ENCODE assay signal across 1 cellular context in genomic region chr17:6671431-6671830, GRCh38.
TF ChIP-seq lines count a peak whose summit lies in the region.

No MANE protein-coding gene starts in this region.

TF ChIP-seq in HCT116, 20 proteins besides CTCF, POLR2A, EP300 and RAD21 (continued from another document):
- no peak for TF ChIP-seq REST (IDR thresholded peaks at IDR 0.05; ENCODE audit: low read depth)
- TF ChIP-seq ZFX (IDR thresholded peaks at IDR 0.05): no peak
- TF ChIP-seq EGR1 (IDR thresholded peaks at IDR 0.05; ENCODE audit: low read depth): no peak
- TF ChIP-seq ZBTB33 (IDR thresholded peaks at IDR 0.05; ENCODE audit: extremely low read depth, insufficient replicate concordance, low read length): no peak
- TF ChIP-seq EZH2 (IDR thresholded peaks at IDR 0.05): no peak
- TF ChIP-seq ELF1 (IDR thresholded peaks at IDR 0.05; ENCODE audit: borderline replicate concordance, low read depth): no peak
- no peak for TF ChIP-seq SRF (IDR thresholded peaks at IDR 0.05; ENCODE audit: low read depth)
- TF ChIP-seq SIN3A (IDR thresholded peaks at IDR 0.05; ENCODE audit: low read depth): no peak
- TF ChIP-seq POLR2AphosphoS5 (IDR thresholded peaks at IDR 0.05; ENCODE audit: low read depth, low read length): no peak
- no peak for TF ChIP-seq MAX (IDR thresholded peaks at IDR 0.05)
- TF ChIP-seq YY1 (IDR thresholded peaks at IDR 0.05; ENCODE audit: extremely low read depth, insufficient replicate concordance, low read depth, low read length): no peak
- TF ChIP-seq CBX3 (IDR thresholded peaks at IDR 0.05; ENCODE audit: low read depth): no peak
- no peak for TF ChIP-seq EZH2phosphoT487 (IDR thresholded peaks at IDR 0.05; ENCODE audit: borderline replicate concordance)
